In genomic region chr15:67882487-67883227, GRCh38 we compare ENCODE assay signal across 11 cellular contexts. TPM values are rescaled to one million over a fixed set of nuclear protein-coding genes. Genes with fewer than 3 reads are reported as not detected.
DNase-seq lines count a peak whose midpoint lies in the region; TF ChIP-seq lines count a peak whose summit lies in the region.
"Had no signal": no experiment of that assay in that cellular context is flagged by ENCODE, and none has a peak within 500 bp of the region (broad histone marks: within the 10 kb centered on the region; RNA-seq: fewer than 3 reads in every experiment).

No MANE protein-coding gene starts in this region.

- peak; percentile 84 for DNase-seq in SIG-M5 treated with dmso at 0.1 percent for 504 hours (lab: John Stamatoyannopoulos, UW; ENCODE audit: unreplicated experiment)
- DNase-seq in SIG-M5 (lab: John Stamatoyannopoulos, UW) = no peak
- peak; percentile 74 to 78 for DNase-seq in erythroblast (lab: John Stamatoyannopoulos, UW)
- DNase-seq in stomach = no peak
- DNase-seq in colonic mucosa = no peak
- no peak for DNase-seq in inferior parietal cortex (ENCODE audit: extremely low spot score)
- DNase-seq in NCI-H774 (lab: John Stamatoyannopoulos, UW) = no peak
- DNase-seq: effector memory CD8-positive, alpha-beta T cell; H9 had no signal

- TF ChIP-seq CTCF in OCI-LY1 (IDR thresholded peaks at IDR 0.05; ENCODE audit: low read length) (no peak), stomach (IDR thresholded peaks at IDR 0.05) (no peak), colonic mucosa (IDR thresholded peaks at IDR 0.05) (no peak)

- no peaks in the 10 kb centered on the region for H3K27me3 ChIP-seq in OCI-LY1 (ENCODE audit: insufficient read depth, low read length)
- no peaks in the 10 kb centered on the region for H3K27me3 ChIP-seq in stomach
- no peaks in the 10 kb centered on the region for H3K27me3 ChIP-seq in colonic mucosa

- 72 to 77% (median 74%) methylated on average over 8 of the region's 8 CpGs for WGBS in stomach, 5 donors

- no peak for TF ChIP-seq EP300 in stomach (IDR thresholded peaks at IDR 0.05)

- no peaks in the 10 kb centered on the region for H3K79me2 ChIP-seq in OCI-LY1 (ENCODE audit: insufficient read depth, low read length)

- H3K36me3 ChIP-seq in OCI-LY1 (ENCODE audit: insufficient read depth, low read length) = peaks cover 7% of the 10 kb centered on the region; the same call in 1 of the 2 replicates
- no peaks in the 10 kb centered on the region for H3K36me3 ChIP-seq in stomach
- H3K36me3 ChIP-seq in colonic mucosa = no peaks in the 10 kb centered on the region

- no peak overlapping the region for H3K4me3 ChIP-seq in OCI-LY1 (ENCODE audit: low read depth, low read length, poor library complexity, severe bottlenecking)
- no peak overlapping the region for H3K4me3 ChIP-seq in stomach
- H3K4me3 ChIP-seq in colonic mucosa = no peak overlapping the region

- peaks cover 65% of the 10 kb centered on the region for H3K4me1 ChIP-seq in OCI-LY1 (ENCODE audit: insufficient read depth, low read length, severe bottlenecking)
- H3K4me1 ChIP-seq in stomach = peaks cover 7 to 47% (median 27%) of the 10 kb centered on the region in 4 donors
- no peaks in the 10 kb centered on the region for H3K4me1 ChIP-seq in colonic mucosa

- TF ChIP-seq POLR2A in erythroblast (IDR thresholded peaks at IDR 0.05; ENCODE audit: low read length) (no peak), stomach (IDR thresholded peaks at IDR 0.05) (no peak)

- H3F3A ChIP-seq in OCI-LY1 (ENCODE audit: insufficient read depth, low read length) = no peaks in the 10 kb centered on the region

- no peaks in the 10 kb centered on the region for H4K20me1 ChIP-seq in OCI-LY1 (ENCODE audit: insufficient read depth, low read length)

- H2AFZ ChIP-seq in OCI-LY1 (ENCODE audit: low read length) = no peak overlapping the region; the same call in 1 of the 2 replicates

- H3K4me2 ChIP-seq in OCI-LY1 (ENCODE audit: low read length) = peak overlapping the region; percentile 31; the same call in 1 of the 2 replicates

- intact Hi-C loops in stomach (cut with DNase I; ENCODE audit: low total_unique reads) (no loop called here), colonic mucosa (cut with DNase I) (no loop called here)

- H3K9me2 ChIP-seq in OCI-LY1 (ENCODE audit: low read depth, low read length) = no peaks in the 10 kb centered on the region

- no peak overlapping the region; the same call in 1 of the 2 replicates for H3K9ac ChIP-seq in OCI-LY1 (ENCODE audit: low read length)
- no peak overlapping the region for H3K9ac ChIP-seq in colonic mucosa (ENCODE audit: low read depth in 2 of 2, low read length in 2 of 2)

- peak overlapping the region; percentile 61 for H3K27ac ChIP-seq in OCI-LY1 (ENCODE audit: low read depth, low read length, poor library complexity, severe bottlenecking)
- H3K27ac ChIP-seq in stomach = peak overlapping the region in 3 of 5 donors; percentile 34 to 86 (median 48)
- no peak overlapping the region for H3K27ac ChIP-seq in colonic mucosa

- H3K9me3 ChIP-seq in OCI-LY1 (ENCODE audit: low read length) = no peaks in the 10 kb centered on the region
- no peaks in the 10 kb centered on the region for H3K9me3 ChIP-seq in stomach
- H3K9me3 ChIP-seq in colonic mucosa = no peaks in the 10 kb centered on the region

RNA-seq across cellular contexts. Expression of gene RNU6-1, which starts 42.8 kb away (rescaled TPM):
- total RNA-seq in stomach (not detected), colonic mucosa (not detected)
- polyA plus RNA-seq in stomach = not detected
- total RNA-seq: H9, HT-29 had no signal

RNA-seq across cellular contexts. Expression of gene SKOR1, which starts 57.3 kb away (rescaled TPM):
- 1 to 10 TPM in 2 of 5 donors, under 1 TPM in 2, not detected in 1; 0.14 to 5.8 (median 2.9) TPM for total RNA-seq in stomach
- polyA plus RNA-seq in stomach = under 1 TPM in 2 of 3 donors, not detected in 1; 0.20 to 0.46 TPM
- total RNA-seq in colonic mucosa = under 1 TPM; 0.10 to 0.19 TPM

Comparison
In these comparisons a context has a peak if more than half of its experiments do, and no peak if none do; other contexts are left out.
1. DNase-seq: peak in SIG-M5 treated with dmso at 0.1 percent for 504 hours (single experiment) and erythroblast (2 of 2); none in SIG-M5 (single experiment), stomach (single experiment), colonic mucosa (single experiment), inferior parietal cortex (single experiment) and NCI-H774 (single experiment).